ENCODE assay signal across 9 cellular contexts in genomic region chr10:99394761-99395386, GRCh38. TPM values are rescaled to one million over a fixed set of nuclear protein-coding genes. Genes with fewer than 3 reads are reported as not detected.
DNase-seq lines count a peak whose midpoint lies in the region; ATAC-seq and TF ChIP-seq lines count a peak whose summit lies in the region.
"Had no signal": no experiment of that assay in that cellular context is flagged by ENCODE, and none has a peak within 500 bp of the region (broad histone marks: within the 10 kb centered on the region; RNA-seq: fewer than 3 reads in every experiment).

No MANE protein-coding gene starts in this region.

- TF ChIP-seq CTCF in C4-2B (conservative IDR thresholded peaks at IDR 0.05) (no peak), PC-9 (conservative IDR thresholded peaks at IDR 0.05) (no peak), left lung (IDR thresholded peaks at IDR 0.05) (no peak)

- H3K4me3 ChIP-seq in PC-9 (no peak overlapping the region), left lung (no peak overlapping the region)
- H3K4me3 ChIP-seq: uterus had no signal

- H3K4me1 ChIP-seq in PC-9 (replicated peaks; ENCODE audit: insufficient read depth) (peaks cover 52% of the 10 kb centered on the region), left lung (peaks cover 4 to 7% of the 10 kb centered on the region in 2 donors)
- H3K4me1 ChIP-seq: uterus had no signal

- BruUV-seq in PC-9 (replicated peaks; lab: Mats Ljungman, UMichigan): no TSS peak

- TF ChIP-seq RAD21 in Ishikawa (IDR thresholded peaks at IDR 0.05; ENCODE audit: low read depth): no peak

- H4K20me1 ChIP-seq in PC-9 (ENCODE audit: insufficient read depth): no peaks in the 10 kb centered on the region

- DNase-seq in PC-9 (peak in 1 of 2 experiments; percentile 59), left lung (peak in 1 of 2 donors; percentile 40), islet precursor cell (no peak), nucleus accumbens (lab: John Stamatoyannopoulos, UW) (no peak), NCI-H524 (lab: John Stamatoyannopoulos, UW) (no peak)
- DNase-seq: uterus had no signal

- intact Hi-C loops in PC-9 (cut with micrococcal nuclease; ENCODE audit: unreplicated experiment): loop anchor here (5.0 kb wide), 2 partner anchors 167 to 317 kb away; no protein-coding TSS in a partner anchor
- intact Hi-C loops in left lung (cut with DNase I): loop anchor here in 1 of 2 donors (5.0 kb wide), 1 partner anchor 217 kb away; no protein-coding TSS in a partner anchor

- H3K4me2 ChIP-seq in PC-9: peak overlapping the region; percentile 29

- peak; percentile 82 for ATAC-seq in left lung
- no peak for ATAC-seq in HG02852 (IDR thresholded peaks at IDR 0.05; ENCODE audit: unreplicated experiment)

- TF ChIP-seq EP300 in Ishikawa (IDR thresholded peaks at IDR 0.05; ENCODE audit: borderline replicate concordance): peak; percentile 52; the same call in 1 of the 2 replicates

- no peaks in the 10 kb centered on the region for H3K9me2 ChIP-seq in PC-9 (ENCODE audit: insufficient read depth)

- H3K36me3 ChIP-seq in PC-9 (ENCODE audit: low read depth) (no peaks in the 10 kb centered on the region), left lung (peaks cover 0 to 32% of the 10 kb centered on the region in 2 donors)
- H3K36me3 ChIP-seq: uterus had no signal

- H3K9me3 ChIP-seq in PC-9 (ENCODE audit: insufficient read depth, low read depth) (no peaks in the 10 kb centered on the region), left lung (no peaks in the 10 kb centered on the region)
- H3K9me3 ChIP-seq: uterus had no signal

- H3F3A ChIP-seq in PC-9 (ENCODE audit: insufficient read depth, low read depth): peaks cover 31% of the 10 kb centered on the region

- H3K27ac ChIP-seq in C4-2B (peak overlapping the region; percentile 62), PC-9 (peak overlapping the region; percentile 48), left lung (no peak overlapping the region)
- H3K27ac ChIP-seq: uterus had no signal

- CTCF ChIA-PET in PC-9 (lab: Charles Lee): no interaction called here

- H3K79me2 ChIP-seq in PC-9 (ENCODE audit: low read depth): no peaks in the 10 kb centered on the region

- no peaks in the 10 kb centered on the region for H3K27me3 ChIP-seq in PC-9 (ENCODE audit: insufficient read depth, low read depth)
- H3K27me3 ChIP-seq in left lung: no peaks in the 10 kb centered on the region
- H3K27me3 ChIP-seq: uterus had no signal

- no peak overlapping the region for H2AFZ ChIP-seq in PC-9

- POLR2A ChIA-PET in PC-9 (lab: Charles Lee; ENCODE audit: unreplicated experiment): interaction anchor here (0.7 kb wide), 1 partner anchor 35 kb away, joined by 4 read pairs; the partner anchor contains the start of gene GOT1

TF ChIP-seq in Ishikawa, 13 proteins besides CTCF, POLR2A, EP300 and RAD21:
- peak; percentile 73 for TF ChIP-seq NFIC (IDR thresholded peaks at IDR 0.05)
- TF ChIP-seq EGR1 (IDR thresholded peaks at IDR 0.05): no peak
- no peak for TF ChIP-seq FOXM1 (IDR thresholded peaks at IDR 0.05; ENCODE audit: borderline replicate concordance, low read depth)
- no peak for TF ChIP-seq TAF1 (IDR thresholded peaks at IDR 0.05; ENCODE audit: low read depth)
- TF ChIP-seq TEAD4 (IDR thresholded peaks at IDR 0.05): peak; percentile 29
- TF ChIP-seq MAX (IDR thresholded peaks at IDR 0.05): peak; percentile 49; the same call in 1 of the 2 replicates
- no peak for TF ChIP-seq REST (IDR thresholded peaks at IDR 0.05; ENCODE audit: low read depth)
- no peak for TF ChIP-seq CEBPB (IDR thresholded peaks at IDR 0.05)
- no peak for TF ChIP-seq TCF12 (IDR thresholded peaks at IDR 0.05; ENCODE audit: low read depth)
- TF ChIP-seq YY1 (IDR thresholded peaks at IDR 0.05; ENCODE audit: low read depth): no peak
- no peak for TF ChIP-seq ZBTB7A (IDR thresholded peaks at IDR 0.05; ENCODE audit: low read depth)
- TF ChIP-seq CREB1 (IDR thresholded peaks at IDR 0.05; ENCODE audit: low read depth): no peak
- TF ChIP-seq USF1 (IDR thresholded peaks at IDR 0.05): no peak

RNA-seq across cellular contexts. Expression of gene GOT1, which starts 35.5 kb away (rescaled TPM):
- total RNA-seq in PC-9 (2021): 27.5 and 28.6 TPM in 2 replicates
- 10 to 100 TPM; 28.0 to 32.4 TPM for total RNA-seq in left lung

Comparison
In these comparisons a context has a peak if more than half of its experiments do, and no peak if none do; other contexts are left out.
1. H3K27ac ChIP-seq: peak in C4-2B (single experiment) and PC-9 (single experiment); none in left lung (0 of 2).